Comparison of ENCODE assay signal across 19 cellular contexts in the genomic region with DNA sequence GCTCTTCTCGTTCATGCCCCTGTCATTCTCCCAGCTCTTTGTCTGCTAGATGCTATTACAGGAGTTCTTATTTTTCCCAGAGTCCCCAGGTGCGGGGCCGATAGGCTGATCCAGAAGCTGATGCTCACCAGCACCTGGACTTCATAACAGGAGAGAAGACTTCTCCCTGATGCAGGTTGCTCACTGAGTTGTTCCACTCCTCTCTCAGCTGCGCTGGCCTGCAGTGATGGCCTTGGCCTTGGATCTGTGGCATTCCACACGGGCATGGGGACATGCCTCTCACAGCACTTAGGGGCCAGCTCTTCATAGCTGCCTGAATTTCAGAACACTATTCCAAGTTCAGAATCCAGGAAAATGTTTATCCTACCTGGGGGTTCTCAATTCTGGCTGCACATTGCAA.
"Had no signal": no experiment of that assay in that cellular context is flagged by ENCODE, and none has a peak within 500 bp of the region (broad histone marks: within the 10 kb centered on the region; RNA-seq: fewer than 3 reads in every experiment).

No MANE protein-coding gene starts in this region.

- H3K79me2 ChIP-seq: hepatocyte had no signal

- H2AFZ ChIP-seq: hepatocyte had no signal

- H3K36me3 ChIP-seq: ovary, right atrium auricular region, suprapubic skin, thyroid gland, upper lobe of left lung, uterus had no signal

- H3K4me3 ChIP-seq: dorsolateral prefrontal cortex, hepatocyte, lung, ovary, right atrium auricular region, suprapubic skin, thyroid gland, upper lobe of left lung, uterus had no signal

- H3K36me3 Mint-ChIP-seq: natural killer cell had no signal

- H3K4me1 Mint-ChIP-seq: natural killer cell, neural crest cell had no signal

- H3K4me3 Mint-ChIP-seq: natural killer cell, neural crest cell had no signal

- H3K27ac Mint-ChIP-seq: natural killer cell had no signal

- H3K4me1 ChIP-seq: right atrium auricular region, suprapubic skin, thyroid gland, uterus had no signal

- H3K4me2 ChIP-seq: hepatocyte had no signal

- H3K9me3 ChIP-seq: ovary, right atrium auricular region, suprapubic skin, thyroid gland, upper lobe of left lung, uterus had no signal

- H3K27ac ChIP-seq: hepatocyte, ovary, right atrium auricular region, suprapubic skin, thyroid gland, upper lobe of left lung, uterus had no signal

- DNase-seq: cortex of kidney; dorsolateral prefrontal cortex; effector CD8-positive, alpha-beta T cell; foreskin melanocyte; left colon; left ventricle myocardium superior; natural killer cell; ovary; small intestine; stimulated activated CD4-positive, alpha-beta T cell treated with anti-CD3 and anti-CD28 coated beads, Interleukin-2, amount 100 ng/mL, for 48 hours; stimulated activated naive CD8-positive, alpha-beta T cell treated with anti-CD3 and anti-CD28 coated beads, Interleukin-15, Interleukin-2, amounts not matched to agents 100 U/mL and 50 U/mL, for 24 hours; thyroid gland; upper lobe of left lung; uterus had no signal

- H3K9me3 Mint-ChIP-seq: natural killer cell, neural crest cell had no signal

- ATAC-seq: left colon; left ventricle myocardium superior; natural killer cell; stimulated activated naive CD8-positive, alpha-beta T cell treated with anti-CD3 and anti-CD28 coated beads, Interleukin-15, Interleukin-2, amounts not matched to agents 100 U/mL and 50 U/mL, for 24 hours had no signal
